Comparison of ENCODE assay signal across 22 cellular contexts in the genomic region with DNA sequence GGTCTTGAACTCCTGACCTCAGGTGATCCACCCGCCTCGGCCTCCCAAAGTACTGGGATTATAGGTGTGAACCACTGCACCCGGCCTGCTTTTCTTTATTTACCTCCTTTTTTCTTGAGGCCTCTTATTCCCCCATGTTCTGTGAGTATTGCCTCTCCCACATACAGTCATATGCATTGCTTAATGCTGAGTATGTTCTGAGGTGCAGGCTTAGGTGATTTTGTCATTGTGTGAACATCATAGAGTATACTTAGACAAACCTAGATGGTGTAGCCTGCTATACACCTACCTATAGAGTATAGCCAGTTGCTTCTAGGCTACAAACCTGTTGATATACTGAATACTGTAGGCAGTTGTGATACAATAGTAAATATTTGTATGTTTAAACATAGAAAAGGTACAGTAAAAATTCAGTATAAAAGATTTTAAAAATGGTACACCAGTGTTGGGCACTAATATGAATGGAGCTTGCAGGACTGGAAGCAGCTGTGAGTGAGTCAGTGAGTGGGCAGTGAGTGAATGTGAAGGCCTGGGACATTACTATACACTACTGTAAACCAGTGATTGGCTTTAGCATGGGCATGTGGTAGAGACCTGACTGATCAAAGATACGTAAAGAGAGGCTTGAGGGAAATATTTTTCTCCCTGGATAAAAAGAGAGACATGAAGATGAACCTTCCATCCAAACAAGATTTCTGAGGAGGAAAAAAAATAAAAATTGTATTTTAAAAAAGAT.
DNase-seq lines count a peak whose midpoint lies in the region; ATAC-seq and TF ChIP-seq lines count a peak whose summit lies in the region.
"Had no signal": no experiment of that assay in that cellular context is flagged by ENCODE, and none has a peak within 500 bp of the region (broad histone marks: within the 10 kb centered on the region; RNA-seq: fewer than 3 reads in every experiment).

No MANE protein-coding gene starts in this region.

- no peak for TF ChIP-seq CTCF in foreskin fibroblast (IDR thresholded peaks at IDR 0.05; ENCODE audit: low read depth, low read length)

- H3K9me3 Mint-ChIP-seq in stimulated activated naive CD8-positive, alpha-beta T cell treated with anti-CD3 and anti-CD28 coated beads, Interleukin-15, amount 100 ng/mL, for 72 hours = no peaks in the 10 kb centered on the region
- H3K9me3 Mint-ChIP-seq: activated CD4-positive, alpha-beta T cell treated with anti-CD3 and anti-CD28 coated beads, Interleukin-2, amount 10 ng/mL, durations not matched to agents 24 days and 14 days; IgD-negative memory B cell; T-cell had no signal

- DNase-seq in stimulated activated naive CD8-positive, alpha-beta T cell treated with anti-CD3 and anti-CD28 coated beads, Interleukin-15, amount 100 ng/mL, for 72 hours = no peak
- DNase-seq in stimulated activated naive CD8-positive, alpha-beta T cell treated with anti-CD3 and anti-CD28 coated beads, Interleukin-15, Interleukin-2, amounts not matched to agents 100 U/mL and 50 U/mL, for 24 hours = no peak
- peak; percentile 60 for DNase-seq in amniotic epithelial cell (ENCODE audit: low read depth)
- peak; percentile 48 to 71 for DNase-seq in foreskin fibroblast
- DNase-seq in NCI-H2196 treated with DMSO at 0.1 percent for 48 hours (lab: John Stamatoyannopoulos, UW; ENCODE audit: unreplicated experiment) = no peak
- DNase-seq in NCI-H2029 treated with DMSO at 0.1 percent for 48 hours (lab: John Stamatoyannopoulos, UW) = no peak
- DNase-seq: activated CD4-positive, alpha-beta T cell treated with anti-CD3 and anti-CD28 coated beads, Interleukin-2, amount 10 ng/mL, durations not matched to agents 24 days and 14 days; activated CD8-positive, alpha-beta memory T cell treated with anti-CD3 and anti-CD28 coated beads, Interleukin-2, amount 50 U/mL, for 48 hours; activated gamma-delta T cell treated with Interleukin-2 at 50 U/mL for 16 hours; amygdala; cerebellar nuclear complex; effector memory CD4-positive, alpha-beta T cell; kidney; naive B cell; NCI-H2029; NCI-H524; SHP77; T-cell had no signal

- H3K4me3 ChIP-seq in foreskin fibroblast (ENCODE audit: low read depth in 1 of 2, low read length in 2 of 2) = no peak overlapping the region
- H3K4me3 ChIP-seq: HAP-1 had no signal

- no peaks in the 10 kb centered on the region for H3K27me3 Mint-ChIP-seq in stimulated activated naive CD8-positive, alpha-beta T cell treated with anti-CD3 and anti-CD28 coated beads, Interleukin-15, amount 100 ng/mL, for 72 hours
- H3K27me3 Mint-ChIP-seq: activated CD4-positive, alpha-beta T cell treated with anti-CD3 and anti-CD28 coated beads, Interleukin-2, amount 10 ng/mL, durations not matched to agents 24 days and 14 days; IgD-negative memory B cell; naive B cell; T-cell had no signal

- ATAC-seq in stimulated activated naive CD8-positive, alpha-beta T cell treated with anti-CD3 and anti-CD28 coated beads, Interleukin-15, amount 100 ng/mL, for 72 hours = peak; percentile 50
- ATAC-seq in stimulated activated naive CD8-positive, alpha-beta T cell treated with anti-CD3 and anti-CD28 coated beads, Interleukin-15, Interleukin-2, amounts not matched to agents 100 U/mL and 50 U/mL, for 24 hours = no peak
- ATAC-seq in GM21529 (IDR thresholded peaks at IDR 0.05; ENCODE audit: unreplicated experiment) = no peak
- no peak for ATAC-seq in HG02840 (IDR thresholded peaks at IDR 0.05; ENCODE audit: low FRiP score, unreplicated experiment)
- ATAC-seq: T-cell had no signal

- no peak overlapping the region for H3K4me3 Mint-ChIP-seq in stimulated activated naive CD8-positive, alpha-beta T cell treated with anti-CD3 and anti-CD28 coated beads, Interleukin-15, amount 100 ng/mL, for 72 hours
- H3K4me3 Mint-ChIP-seq: activated CD4-positive, alpha-beta T cell treated with anti-CD3 and anti-CD28 coated beads, Interleukin-2, amount 10 ng/mL, durations not matched to agents 24 days and 14 days; IgD-negative memory B cell; T-cell had no signal

- H3K27ac Mint-ChIP-seq in stimulated activated naive CD8-positive, alpha-beta T cell treated with anti-CD3 and anti-CD28 coated beads, Interleukin-15, amount 100 ng/mL, for 72 hours = peak overlapping the region in 1 of 2 donors; percentile 14
- H3K27ac Mint-ChIP-seq: activated CD4-positive, alpha-beta T cell treated with anti-CD3 and anti-CD28 coated beads, Interleukin-2, amount 10 ng/mL, durations not matched to agents 24 days and 14 days; IgD-negative memory B cell; T-cell had no signal

- H3K4me1 Mint-ChIP-seq in stimulated activated naive CD8-positive, alpha-beta T cell treated with anti-CD3 and anti-CD28 coated beads, Interleukin-15, amount 100 ng/mL, for 72 hours = peaks cover 16% of the 10 kb centered on the region

Comparison
In these comparisons a context has a peak if more than half of its experiments do, and no peak if none do; other contexts are left out.
1. DNase-seq: peak in amniotic epithelial cell (single experiment) and foreskin fibroblast (2 of 2); none in stimulated activated naive CD8-positive, alpha-beta T cell treated with anti-CD3 and anti-CD28 coated beads, Interleukin-15, amount 100 ng/mL, for 72 hours (0 of 2), stimulated activated naive CD8-positive, alpha-beta T cell treated with anti-CD3 and anti-CD28 coated beads, Interleukin-15, Interleukin-2, amounts not matched to agents 100 U/mL and 50 U/mL, for 24 hours (single experiment), NCI-H2196 treated with DMSO at 0.1 percent for 48 hours (single experiment) and NCI-H2029 treated with DMSO at 0.1 percent for 48 hours (single experiment).